Comparison of ENCODE assay signal across 29 cellular contexts in the genomic region with DNA sequence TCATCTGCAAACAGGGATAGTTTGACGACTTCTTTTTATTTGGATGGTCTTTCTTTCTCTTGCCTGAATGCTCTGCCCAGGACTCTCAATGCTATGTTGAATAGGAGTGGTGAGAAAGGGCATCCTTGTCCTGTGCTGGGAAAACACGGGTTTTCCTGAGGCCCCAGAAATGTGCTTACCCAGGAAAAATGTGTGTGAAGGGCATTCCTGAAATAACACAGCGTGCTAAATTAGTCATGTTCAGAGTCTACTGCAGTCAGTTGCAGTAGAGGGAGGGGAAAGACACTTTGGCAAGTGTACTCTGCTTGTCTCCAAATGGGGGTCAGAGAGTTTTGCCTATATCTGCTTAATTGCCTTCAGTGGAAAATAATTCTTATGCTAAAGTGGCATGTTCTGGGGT.
A peak's percentile ranks its signal among the peaks of the same experiment; 100 is the strongest.
DNase-seq lines count a peak whose midpoint lies in the region; ATAC-seq and TF ChIP-seq lines count a peak whose summit lies in the region.
"Had no signal": no experiment of that assay in that cellular context is flagged by ENCODE, and none has a peak within 500 bp of the region (broad histone marks: within the 10 kb centered on the region; RNA-seq: fewer than 3 reads in every experiment).

No MANE protein-coding gene starts in this region.

- H3K27me3 ChIP-seq in right atrium auricular region, result no peaks in the 10 kb centered on the region
- H3K27me3 ChIP-seq: stomach had no signal

- H3K4me3 Mint-ChIP-seq in nephron progenitor cell, result no peak overlapping the region
- no peak overlapping the region for H3K4me3 Mint-ChIP-seq in osteocyte (ENCODE audit: unreplicated experiment)
- H3K4me3 Mint-ChIP-seq: activated CD4-positive, alpha-beta T cell treated with anti-CD3 and anti-CD28 coated beads, Interleukin-2, amount 10 ng/mL, durations not matched to agents 7 days and 5 days; activated naive CD4-positive, alpha-beta T cell treated with anti-CD3 and anti-CD28 coated beads for 36 hours; activated T-cell treated with anti-CD3 and anti-CD28 coated beads, Interleukin-2, amount 50 U/mL, for 72 hours; CD8-positive, alpha-beta T cell; nephron had no signal

- no peak for ATAC-seq in Right ventricle myocardium inferior
- ATAC-seq in HG03457 (IDR thresholded peaks at IDR 0.05; ENCODE audit: unreplicated experiment), result no peak
- ATAC-seq: activated T-cell treated with anti-CD3 and anti-CD28 coated beads, Interleukin-2, amount 50 U/mL, for 72 hours; CD8-positive, alpha-beta T cell had no signal

- no peaks in the 10 kb centered on the region for H3K4me1 Mint-ChIP-seq in nephron progenitor cell
- H3K4me1 Mint-ChIP-seq in osteocyte (ENCODE audit: unreplicated experiment), result peaks cover 2% of the 10 kb centered on the region
- H3K4me1 Mint-ChIP-seq: activated CD4-positive, alpha-beta T cell treated with anti-CD3 and anti-CD28 coated beads, Interleukin-2, amount 10 ng/mL, durations not matched to agents 7 days and 5 days; IgD-negative memory B cell had no signal

- intact Hi-C loops in Right ventricle myocardium inferior (cut with DNase I), result no loop called here

- H3K9me3 Mint-ChIP-seq in nephron progenitor cell (no peaks in the 10 kb centered on the region), osteocyte (ENCODE audit: unreplicated experiment) (no peaks in the 10 kb centered on the region)
- H3K9me3 Mint-ChIP-seq: activated CD4-positive, alpha-beta T cell treated with anti-CD3 and anti-CD28 coated beads, Interleukin-2, amount 10 ng/mL, durations not matched to agents 7 days and 5 days; activated naive CD4-positive, alpha-beta T cell treated with anti-CD3 and anti-CD28 coated beads for 36 hours; CD8-positive, alpha-beta T cell; nephron had no signal

- H3K4me3 ChIP-seq in right atrium auricular region (no peak overlapping the region), epithelial cell of proximal tubule (ENCODE audit: low read depth, low read length) (no peak overlapping the region), mesodermal cell (ENCODE audit: extremely low read depth, insufficient read depth, low read length, poor library complexity, severe bottlenecking) (no peak overlapping the region)
- H3K4me3 ChIP-seq: left ventricle myocardium inferior, stomach had no signal

- H3K27me3 Mint-ChIP-seq in nephron progenitor cell (ENCODE audit: low read depth, poor library complexity) (peaks cover 2% of the 10 kb centered on the region), osteocyte (ENCODE audit: unreplicated experiment) (peaks cover 2% of the 10 kb centered on the region)
- H3K27me3 Mint-ChIP-seq: IgD-negative memory B cell had no signal

- no peak overlapping the region for H3K27ac Mint-ChIP-seq in nephron progenitor cell
- no peak overlapping the region for H3K27ac Mint-ChIP-seq in osteocyte (ENCODE audit: unreplicated experiment)
- H3K27ac Mint-ChIP-seq: activated CD4-positive, alpha-beta T cell treated with anti-CD3 and anti-CD28 coated beads, Interleukin-2, amount 10 ng/mL, durations not matched to agents 7 days and 5 days; activated naive CD4-positive, alpha-beta T cell treated with anti-CD3 and anti-CD28 coated beads for 36 hours; activated T-cell treated with anti-CD3 and anti-CD28 coated beads, Interleukin-2, amount 50 U/mL, for 72 hours; CD8-positive, alpha-beta T cell; IgD-negative memory B cell had no signal

- no peaks in the 10 kb centered on the region for H3K36me3 Mint-ChIP-seq in nephron progenitor cell (ENCODE audit: low read depth)
- H3K36me3 Mint-ChIP-seq in osteocyte (ENCODE audit: unreplicated experiment), result no peaks in the 10 kb centered on the region
- H3K36me3 Mint-ChIP-seq: CD8-positive, alpha-beta T cell had no signal

- H3K4me1 ChIP-seq in right atrium auricular region, result no peaks in the 10 kb centered on the region
- peaks cover 7% of the 10 kb centered on the region for H3K4me1 ChIP-seq in mesodermal cell (ENCODE audit: control insufficient read depth, insufficient read depth, low read length, poor library complexity, severe bottlenecking)
- H3K4me1 ChIP-seq: left ventricle myocardium inferior, stomach had no signal

- no peaks in the 10 kb centered on the region for H3K36me3 ChIP-seq in right atrium auricular region
- no peaks in the 10 kb centered on the region for H3K36me3 ChIP-seq in mesodermal cell (ENCODE audit: control insufficient read depth, insufficient read depth, low read length)
- H3K36me3 ChIP-seq: left ventricle myocardium inferior, stomach had no signal

- no peak for TF ChIP-seq CTCF in right atrium auricular region (IDR thresholded peaks at IDR 0.05)
- no peak for TF ChIP-seq CTCF in epithelial cell of proximal tubule (conservative IDR thresholded peaks at IDR 0.05; ENCODE audit: low read depth, low read length)
- TF ChIP-seq CTCF in nephron progenitor cell (IDR thresholded peaks at IDR 0.05), result no peak
- TF ChIP-seq CTCF in osteocyte (IDR thresholded peaks at IDR 0.05), result no peak

- H3K9me3 ChIP-seq in right atrium auricular region, result no peaks in the 10 kb centered on the region
- H3K9me3 ChIP-seq in mesodermal cell (ENCODE audit: control insufficient read depth, low read length), result no peaks in the 10 kb centered on the region
- H3K9me3 ChIP-seq: left ventricle myocardium inferior, stomach had no signal

- 60 to 72% methylated on average over 3 of the region's 3 CpGs for WGBS in mesodermal cell (ENCODE audit: insufficient coverage in 2 of 2), 2 experiments

- H3K27ac ChIP-seq in right atrium auricular region (no peak overlapping the region), mesodermal cell (ENCODE audit: low read depth, low read length, severe bottlenecking) (peak overlapping the region; percentile 70)
- H3K27ac ChIP-seq: left ventricle myocardium inferior, stomach, VCaP had no signal

- DNase-seq in Right ventricle myocardium inferior (ENCODE audit: missing footprints) (peak; percentile 2), right atrium auricular region (ENCODE audit: low spot score) (no peak), epithelial cell of proximal tubule (ENCODE audit: low read depth) (peak; percentile 15), GM19240 (ENCODE audit: insufficient read length, low spot score) (no peak), nephron progenitor cell (no peak), osteocyte (ENCODE audit: extremely low spot score, unreplicated experiment) (no peak)
- DNase-seq: 8988T; activated CD4-positive, alpha-beta T cell treated with anti-CD3 and anti-CD28 coated beads, Interleukin-2, amount 10 ng/mL, durations not matched to agents 7 days and 5 days; activated naive CD4-positive, alpha-beta T cell treated with anti-CD3 and anti-CD28 coated beads for 36 hours; activated T-cell treated with anti-CD3 and anti-CD28 coated beads, Interleukin-2, amount 50 U/mL, for 72 hours; amygdala; caudate nucleus; CD8-positive, alpha-beta T cell; DMS 273 treated with DMSO at 0.1 percent for 48 hours; glutamatergic neuron; left ventricle myocardium inferior; midbrain; NCI-H1105; NCI-H1930; NCI-H345; NCI-H774; stimulated activated CD8-positive, alpha-beta memory T cell treated with anti-CD3 and anti-CD28 coated beads, Interleukin-4, amount 100 ng/mL, for 48 hours; stomach; trophoblast cell had no signal

Comparison
In these comparisons a context has a peak if more than half of its experiments do, and no peak if none do; other contexts are left out.
1. DNase-seq: peak in Right ventricle myocardium inferior (single experiment) and epithelial cell of proximal tubule (single experiment); none in right atrium auricular region (single experiment), GM19240 (single experiment), nephron progenitor cell (single experiment) and osteocyte (single experiment).